In the genomic region with DNA sequence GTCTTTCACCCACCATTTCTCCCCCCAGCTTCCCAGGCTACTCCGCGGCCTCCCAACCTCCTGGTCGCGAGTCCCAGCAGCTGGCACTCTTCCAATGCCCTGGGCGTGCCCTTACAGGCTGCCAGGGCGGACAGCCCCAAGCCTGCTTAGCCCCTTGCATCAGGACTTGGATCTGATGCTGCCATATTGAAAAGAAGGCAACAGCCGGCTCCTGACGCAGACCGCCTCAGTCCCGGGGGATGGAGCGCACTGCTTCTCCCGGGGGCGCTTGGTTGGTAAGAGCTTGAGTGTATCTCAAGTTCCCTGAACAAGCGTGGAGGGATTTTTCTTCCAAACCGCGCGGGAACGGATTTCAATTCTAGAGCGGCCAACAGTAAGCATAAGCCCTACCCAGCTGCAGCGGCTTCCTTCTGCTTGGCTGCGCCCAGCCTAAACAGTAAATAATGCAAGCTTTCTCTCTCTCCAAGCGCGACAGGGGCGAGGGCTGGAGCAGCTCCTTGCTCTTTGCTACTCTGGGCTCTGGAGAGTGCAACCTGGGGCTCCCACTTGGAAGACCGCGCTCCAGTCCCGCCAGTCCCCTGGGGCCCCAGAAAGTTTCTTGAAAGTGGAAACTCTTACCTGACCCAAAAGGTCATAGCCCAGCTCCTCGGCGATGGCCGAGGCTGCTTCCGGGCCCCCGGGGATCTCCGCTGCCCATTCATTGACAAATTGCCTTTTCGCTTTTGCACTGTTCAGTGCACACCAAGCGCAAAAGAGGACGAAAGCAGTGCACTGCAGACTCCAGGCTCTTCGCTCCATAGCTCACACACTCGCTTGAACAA, we compare ENCODE assay signal across 11 cellular contexts. TPM values are rescaled to one million over a fixed set of nuclear protein-coding genes. Genes with fewer than 3 reads are reported as not detected.
DNase-seq lines count a peak whose midpoint lies in the region; ATAC-seq and TF ChIP-seq lines count a peak whose summit lies in the region.
"Had no signal": no experiment of that assay in that cellular context is flagged by ENCODE, and none has a peak within 500 bp of the region (broad histone marks: within the 10 kb centered on the region; RNA-seq: fewer than 3 reads in every experiment).

No MANE protein-coding gene starts in this region.

- no peak overlapping the region for H3K27ac ChIP-seq in breast epithelium
- no peak overlapping the region for H3K27ac ChIP-seq in CD8-positive, alpha-beta T cell (ENCODE audit: low read depth, low read length)

- intact Hi-C loops in breast epithelium (cut with DNase I; ENCODE audit: low total_unique reads), result no loop called here
- intact Hi-C loops in MCF 10A (cut with micrococcal nuclease), result no loop called here
- intact Hi-C loops in CD8-positive, alpha-beta T cell (cut with DNase I, micrococcal nuclease), result loop anchor here in 1 of 2 experiments (5.0 kb wide), 1 partner anchor 50 kb away; no protein-coding TSS in a partner anchor

- H3K27ac Mint-ChIP-seq in MCF 10A (ENCODE audit: low read depth, unreplicated experiment) (no peak overlapping the region), type B pancreatic cell (peak overlapping the region; percentile 52)
- no peak overlapping the region for H3K27ac Mint-ChIP-seq in CD8-positive, alpha-beta T cell

- no peaks in the 10 kb centered on the region for H3K9me3 Mint-ChIP-seq in MCF 10A (ENCODE audit: unreplicated experiment)
- no peaks in the 10 kb centered on the region for H3K9me3 Mint-ChIP-seq in type B pancreatic cell
- H3K9me3 Mint-ChIP-seq in CD8-positive, alpha-beta T cell, result no peaks in the 10 kb centered on the region

- peaks cover 0 to 17% of the 10 kb centered on the region in 2 donors for H3K27me3 ChIP-seq in breast epithelium
- peaks cover 31% of the 10 kb centered on the region for H3K27me3 ChIP-seq in CD8-positive, alpha-beta T cell (ENCODE audit: insufficient read depth, low read length)

- DNase-seq in breast epithelium (ENCODE audit: low spot score in 2 of 2), result no peak
- no peak for DNase-seq in MCF 10A (ENCODE audit: unreplicated experiment)
- DNase-seq in NCI-H69 (lab: John Stamatoyannopoulos, UW), result peak; percentile 98
- no peak for DNase-seq in type B pancreatic cell (ENCODE audit: extremely low spot score, unreplicated experiment)
- DNase-seq in SKM-1 (lab: John Stamatoyannopoulos, UW; ENCODE audit: unreplicated experiment), result no peak
- DNase-seq in effector CD8-positive, alpha-beta T cell (lab: John Stamatoyannopoulos, UW), result no peak
- no peak for DNase-seq in CD8-positive, alpha-beta T cell
- DNase-seq: mucosa of descending colon had no signal

- no peak for ATAC-seq in CD8-positive, alpha-beta T cell
- ATAC-seq: HCT116, mucosa of descending colon had no signal

- POLR2A ChIA-PET in MCF 10A (lab: Yijun Ruan, JAX), result interaction anchor here (1.3 kb wide), 1 partner anchor 25 kb away, joined by 5 read pairs; no protein-coding TSS in a partner anchor
- POLR2A ChIA-PET in CD8-positive, alpha-beta T cell (lab: Charles Lee), result no interaction called here

- TF ChIP-seq CTCF in breast epithelium (IDR thresholded peaks at IDR 0.05) (no peak), MCF 10A (IDR thresholded peaks at IDR 0.05; ENCODE audit: unreplicated experiment) (no peak), type B pancreatic cell (conservative IDR thresholded peaks at IDR 0.05) (no peak)
- no peak for TF ChIP-seq CTCF in CD8-positive, alpha-beta T cell (IDR thresholded peaks at IDR 0.05)

- TF ChIP-seq POLR2A in breast epithelium (IDR thresholded peaks at IDR 0.05), result no peak

- H3K4me1 Mint-ChIP-seq in MCF 10A (ENCODE audit: insufficient read depth, unreplicated experiment), result peaks cover 5% of the 10 kb centered on the region
- peaks cover 5% of the 10 kb centered on the region for H3K4me1 Mint-ChIP-seq in type B pancreatic cell (ENCODE audit: unreplicated experiment)
- H3K4me1 Mint-ChIP-seq in CD8-positive, alpha-beta T cell (ENCODE audit: low read depth), result peaks cover 4% of the 10 kb centered on the region

- H3K36me3 Mint-ChIP-seq in MCF 10A (ENCODE audit: insufficient read depth, unreplicated experiment) (no peaks in the 10 kb centered on the region), type B pancreatic cell (no peaks in the 10 kb centered on the region)
- H3K36me3 Mint-ChIP-seq in CD8-positive, alpha-beta T cell, result no peaks in the 10 kb centered on the region

- BruUV-seq in MCF 10A (replicated peaks; lab: Mats Ljungman, UMichigan), result no TSS peak

- CTCF ChIA-PET in MCF 10A (lab: Yijun Ruan, JAX), result interaction anchor here (1.4 to 2.0 kb wide), 2 partner anchors 10 to 87 kb away, joined by 5 read pairs; no protein-coding TSS in a partner anchor
- CTCF ChIA-PET in CD8-positive, alpha-beta T cell (lab: Charles Lee), result no interaction called here

- H3K36me3 ChIP-seq in breast epithelium, result no peaks in the 10 kb centered on the region
- H3K36me3 ChIP-seq in CD8-positive, alpha-beta T cell (ENCODE audit: insufficient read depth, low read length), result no peaks in the 10 kb centered on the region
- H3K36me3 ChIP-seq: adrenal gland had no signal

- H3K4me3 ChIP-seq in breast epithelium (peak overlapping the region; percentile 21 to 49 (median 23)), iPS-11a (ENCODE audit: low read depth, low read length) (peak overlapping the region; percentile 53)
- no peak overlapping the region for H3K4me3 ChIP-seq in CD8-positive, alpha-beta T cell (ENCODE audit: low read depth, low read length)
- H3K4me3 ChIP-seq: mucosa of descending colon had no signal

- H3K4me1 ChIP-seq in breast epithelium, result no peaks in the 10 kb centered on the region
- H3K4me1 ChIP-seq in CD8-positive, alpha-beta T cell (ENCODE audit: insufficient read depth, low read length), result no peaks in the 10 kb centered on the region

- H3K27me3 Mint-ChIP-seq in MCF 10A (ENCODE audit: insufficient read depth, unreplicated experiment) (peaks cover 30% of the 10 kb centered on the region), type B pancreatic cell (peaks cover 83% of the 10 kb centered on the region)
- H3K27me3 Mint-ChIP-seq in CD8-positive, alpha-beta T cell (ENCODE audit: low read depth), result peaks cover 52% of the 10 kb centered on the region

- H3K4me3 Mint-ChIP-seq in MCF 10A (ENCODE audit: unreplicated experiment) (no peak overlapping the region), type B pancreatic cell (peak overlapping the region; percentile 79)
- H3K4me3 Mint-ChIP-seq in CD8-positive, alpha-beta T cell, result no peak overlapping the region

- no peaks in the 10 kb centered on the region for H3K9me3 ChIP-seq in breast epithelium
- H3K9me3 ChIP-seq in CD8-positive, alpha-beta T cell (ENCODE audit: low read length), result no peaks in the 10 kb centered on the region
- H3K9me3 ChIP-seq: adrenal gland, mucosa of descending colon had no signal

RNA-seq across cellular contexts. Expression of a gene that starts 0.6 kb away (rescaled TPM):
- total RNA-seq in breast epithelium (1 to 10 TPM in 2 of 3 donors, under 1 TPM in 1; 0.59 to 5.6 (median 2.4) TPM), MCF 10A (2022) (2.8 and 4.4 TPM in 2 replicates), type B pancreatic cell (ENCODE audit: low replicate concordance) (13.6 and 49.2 TPM in 2 replicates)
- total RNA-seq in CD8-positive, alpha-beta T cell, result not detected
